1 cellular context compared by ENCODE assay signal in the genomic region with DNA sequence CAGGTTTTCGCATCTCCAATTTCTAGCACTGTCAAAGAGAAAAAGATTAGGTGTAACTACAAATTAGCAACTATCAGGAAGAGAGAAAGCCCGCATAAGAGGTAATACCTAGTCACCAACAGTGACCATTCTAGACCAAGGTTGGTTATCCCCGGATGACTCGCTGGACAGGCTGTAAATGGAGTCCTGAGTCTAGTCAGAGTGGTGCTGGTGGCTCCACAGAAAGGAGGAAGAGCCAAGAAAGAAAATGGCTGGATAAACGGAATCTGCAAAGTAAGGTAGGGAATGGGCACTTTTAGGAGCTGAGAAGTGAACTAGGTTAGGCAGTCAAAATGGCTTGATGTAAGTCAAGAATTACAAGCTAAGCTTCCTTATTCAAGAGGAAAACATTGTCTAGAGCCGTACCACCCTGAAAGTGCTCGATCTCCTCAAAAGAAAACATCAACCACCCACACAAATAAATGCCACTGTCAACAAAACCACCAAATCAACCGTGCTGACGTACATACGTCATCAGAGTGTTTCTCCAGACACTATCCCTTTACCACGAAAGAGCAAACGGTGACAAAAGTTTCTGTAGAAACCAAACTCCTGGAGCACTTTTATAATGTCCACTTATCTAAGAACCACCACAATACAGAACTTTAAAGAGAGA.
A peak's percentile ranks its signal among the peaks of the same experiment; 100 is the strongest.
TF ChIP-seq lines count a peak whose summit lies in the region.

No MANE protein-coding gene starts in this region.

TF ChIP-seq in K562, 482 proteins besides CTCF, POLR2A, EP300 and RAD21 (continued from another document and continues in another):
- TF ChIP-seq, protein P1, sequence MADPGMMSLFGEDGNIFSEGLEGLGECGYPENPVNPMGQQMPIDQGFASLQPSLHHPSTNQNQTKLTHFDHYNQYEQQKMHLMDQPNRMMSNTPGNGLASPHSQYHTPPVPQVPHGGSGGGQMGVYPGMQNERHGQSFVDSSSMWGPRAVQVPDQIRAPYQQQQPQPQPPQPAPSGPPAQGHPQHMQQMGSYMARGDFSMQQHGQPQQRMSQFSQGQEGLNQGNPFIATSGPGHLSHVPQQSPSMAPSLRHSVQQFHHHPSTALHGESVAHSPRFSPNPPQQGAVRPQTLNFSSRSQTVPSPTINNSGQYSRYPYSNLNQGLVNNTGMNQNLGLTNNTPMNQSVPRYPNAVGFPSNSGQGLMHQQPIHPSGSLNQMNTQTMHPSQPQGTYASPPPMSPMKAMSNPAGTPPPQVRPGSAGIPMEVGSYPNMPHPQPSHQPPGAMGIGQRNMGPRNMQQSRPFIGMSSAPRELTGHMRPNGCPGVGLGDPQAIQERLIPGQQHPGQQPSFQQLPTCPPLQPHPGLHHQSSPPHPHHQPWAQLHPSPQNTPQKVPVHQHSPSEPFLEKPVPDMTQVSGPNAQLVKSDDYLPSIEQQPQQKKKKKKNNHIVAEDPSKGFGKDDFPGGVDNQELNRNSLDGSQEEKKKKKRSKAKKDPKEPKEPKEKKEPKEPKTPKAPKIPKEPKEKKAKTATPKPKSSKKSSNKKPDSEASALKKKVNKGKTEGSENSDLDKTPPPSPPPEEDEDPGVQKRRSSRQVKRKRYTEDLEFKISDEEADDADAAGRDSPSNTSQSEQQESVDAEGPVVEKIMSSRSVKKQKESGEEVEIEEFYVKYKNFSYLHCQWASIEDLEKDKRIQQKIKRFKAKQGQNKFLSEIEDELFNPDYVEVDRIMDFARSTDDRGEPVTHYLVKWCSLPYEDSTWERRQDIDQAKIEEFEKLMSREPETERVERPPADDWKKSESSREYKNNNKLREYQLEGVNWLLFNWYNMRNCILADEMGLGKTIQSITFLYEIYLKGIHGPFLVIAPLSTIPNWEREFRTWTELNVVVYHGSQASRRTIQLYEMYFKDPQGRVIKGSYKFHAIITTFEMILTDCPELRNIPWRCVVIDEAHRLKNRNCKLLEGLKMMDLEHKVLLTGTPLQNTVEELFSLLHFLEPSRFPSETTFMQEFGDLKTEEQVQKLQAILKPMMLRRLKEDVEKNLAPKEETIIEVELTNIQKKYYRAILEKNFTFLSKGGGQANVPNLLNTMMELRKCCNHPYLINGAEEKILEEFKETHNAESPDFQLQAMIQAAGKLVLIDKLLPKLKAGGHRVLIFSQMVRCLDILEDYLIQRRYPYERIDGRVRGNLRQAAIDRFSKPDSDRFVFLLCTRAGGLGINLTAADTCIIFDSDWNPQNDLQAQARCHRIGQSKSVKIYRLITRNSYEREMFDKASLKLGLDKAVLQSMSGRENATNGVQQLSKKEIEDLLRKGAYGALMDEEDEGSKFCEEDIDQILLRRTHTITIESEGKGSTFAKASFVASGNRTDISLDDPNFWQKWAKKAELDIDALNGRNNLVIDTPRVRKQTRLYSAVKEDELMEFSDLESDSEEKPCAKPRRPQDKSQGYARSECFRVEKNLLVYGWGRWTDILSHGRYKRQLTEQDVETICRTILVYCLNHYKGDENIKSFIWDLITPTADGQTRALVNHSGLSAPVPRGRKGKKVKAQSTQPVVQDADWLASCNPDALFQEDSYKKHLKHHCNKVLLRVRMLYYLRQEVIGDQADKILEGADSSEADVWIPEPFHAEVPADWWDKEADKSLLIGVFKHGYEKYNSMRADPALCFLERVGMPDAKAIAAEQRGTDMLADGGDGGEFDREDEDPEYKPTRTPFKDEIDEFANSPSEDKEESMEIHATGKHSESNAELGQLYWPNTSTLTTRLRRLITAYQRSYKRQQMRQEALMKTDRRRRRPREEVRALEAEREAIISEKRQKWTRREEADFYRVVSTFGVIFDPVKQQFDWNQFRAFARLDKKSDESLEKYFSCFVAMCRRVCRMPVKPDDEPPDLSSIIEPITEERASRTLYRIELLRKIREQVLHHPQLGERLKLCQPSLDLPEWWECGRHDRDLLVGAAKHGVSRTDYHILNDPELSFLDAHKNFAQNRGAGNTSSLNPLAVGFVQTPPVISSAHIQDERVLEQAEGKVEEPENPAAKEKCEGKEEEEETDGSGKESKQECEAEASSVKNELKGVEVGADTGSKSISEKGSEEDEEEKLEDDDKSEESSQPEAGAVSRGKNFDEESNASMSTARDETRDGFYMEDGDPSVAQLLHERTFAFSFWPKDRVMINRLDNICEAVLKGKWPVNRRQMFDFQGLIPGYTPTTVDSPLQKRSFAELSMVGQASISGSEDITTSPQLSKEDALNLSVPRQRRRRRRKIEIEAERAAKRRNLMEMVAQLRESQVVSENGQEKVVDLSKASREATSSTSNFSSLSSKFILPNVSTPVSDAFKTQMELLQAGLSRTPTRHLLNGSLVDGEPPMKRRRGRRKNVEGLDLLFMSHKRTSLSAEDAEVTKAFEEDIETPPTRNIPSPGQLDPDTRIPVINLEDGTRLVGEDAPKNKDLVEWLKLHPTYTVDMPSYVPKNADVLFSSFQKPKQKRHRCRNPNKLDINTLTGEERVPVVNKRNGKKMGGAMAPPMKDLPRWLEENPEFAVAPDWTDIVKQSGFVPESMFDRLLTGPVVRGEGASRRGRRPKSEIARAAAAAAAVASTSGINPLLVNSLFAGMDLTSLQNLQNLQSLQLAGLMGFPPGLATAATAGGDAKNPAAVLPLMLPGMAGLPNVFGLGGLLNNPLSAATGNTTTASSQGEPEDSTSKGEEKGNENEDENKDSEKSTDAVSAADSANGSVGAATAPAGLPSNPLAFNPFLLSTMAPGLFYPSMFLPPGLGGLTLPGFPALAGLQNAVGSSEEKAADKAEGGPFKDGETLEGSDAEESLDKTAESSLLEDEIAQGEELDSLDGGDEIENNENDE (IDR thresholded peaks at IDR 0.05; ENCODE audit: low read depth, low read length): no peak
- TF ChIP-seq MTA3 (IDR thresholded peaks at IDR 0.05; ENCODE audit: borderline replicate concordance) (0 out of 2 replicates have a peak, but pooled peaks have one; percentile 16), CHD1 (IDR thresholded peaks at IDR 0.05; ENCODE audit: low read length) (peak; percentile 1), MEIS2 (IDR thresholded peaks at IDR 0.05; ENCODE audit: partially characterized antibody) (peak; percentile 11), ZNF212 (CRISPR knock-in tag; IDR thresholded peaks at IDR 0.05) (no peak), ZNF507 (tag; conservative IDR thresholded peaks at IDR 0.05) (no peak), POLR2H (tag; IDR thresholded peaks at IDR 0.05; ENCODE audit: low read depth) (0 out of 2 replicates have a peak, but pooled peaks have one; percentile 30), HDAC1 (IDR thresholded peaks at IDR 0.05) (no peak), ZFPM2 (CRISPR knock-in tag; IDR thresholded peaks at IDR 0.05) (no peak), YY1 (IDR thresholded peaks at IDR 0.05; ENCODE audit: borderline replicate concordance in 1 of 3, control insufficient read depth in 1 of 3, extremely low read depth in 1 of 3, insufficient read depth in 3 of 3, insufficient read length in 1 of 3, insufficient replicate concordance in 2 of 3, low read depth in 1 of 3, low read length in 2 of 3) (peak in 1 of 3 experiments; percentile 58), NFRKB (IDR thresholded peaks at IDR 0.05; ENCODE audit: low read depth) (no peak), CREB1 (IDR thresholded peaks at IDR 0.05) (no peak), CREB1 (CRISPR knock-in tag; IDR thresholded peaks at IDR 0.05) (0 out of 2 replicates have a peak, but pooled peaks have one; percentile 9), EGR1 (conservative IDR thresholded peaks at IDR 0.05) (peak; percentile 68), CREM (IDR thresholded peaks at IDR 0.05; ENCODE audit: low read depth) (peak; percentile 64), ZBTB17 (CRISPR knock-in tag; IDR thresholded peaks at IDR 0.05) (no peak)
- TF ChIP-seq, protein P2, sequence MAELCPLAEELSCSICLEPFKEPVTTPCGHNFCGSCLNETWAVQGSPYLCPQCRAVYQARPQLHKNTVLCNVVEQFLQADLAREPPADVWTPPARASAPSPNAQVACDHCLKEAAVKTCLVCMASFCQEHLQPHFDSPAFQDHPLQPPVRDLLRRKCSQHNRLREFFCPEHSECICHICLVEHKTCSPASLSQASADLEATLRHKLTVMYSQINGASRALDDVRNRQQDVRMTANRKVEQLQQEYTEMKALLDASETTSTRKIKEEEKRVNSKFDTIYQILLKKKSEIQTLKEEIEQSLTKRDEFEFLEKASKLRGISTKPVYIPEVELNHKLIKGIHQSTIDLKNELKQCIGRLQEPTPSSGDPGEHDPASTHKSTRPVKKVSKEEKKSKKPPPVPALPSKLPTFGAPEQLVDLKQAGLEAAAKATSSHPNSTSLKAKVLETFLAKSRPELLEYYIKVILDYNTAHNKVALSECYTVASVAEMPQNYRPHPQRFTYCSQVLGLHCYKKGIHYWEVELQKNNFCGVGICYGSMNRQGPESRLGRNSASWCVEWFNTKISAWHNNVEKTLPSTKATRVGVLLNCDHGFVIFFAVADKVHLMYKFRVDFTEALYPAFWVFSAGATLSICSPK (IDR thresholded peaks at IDR 0.05; ENCODE audit: borderline replicate concordance): no peak
- TF ChIP-seq, protein P3, sequence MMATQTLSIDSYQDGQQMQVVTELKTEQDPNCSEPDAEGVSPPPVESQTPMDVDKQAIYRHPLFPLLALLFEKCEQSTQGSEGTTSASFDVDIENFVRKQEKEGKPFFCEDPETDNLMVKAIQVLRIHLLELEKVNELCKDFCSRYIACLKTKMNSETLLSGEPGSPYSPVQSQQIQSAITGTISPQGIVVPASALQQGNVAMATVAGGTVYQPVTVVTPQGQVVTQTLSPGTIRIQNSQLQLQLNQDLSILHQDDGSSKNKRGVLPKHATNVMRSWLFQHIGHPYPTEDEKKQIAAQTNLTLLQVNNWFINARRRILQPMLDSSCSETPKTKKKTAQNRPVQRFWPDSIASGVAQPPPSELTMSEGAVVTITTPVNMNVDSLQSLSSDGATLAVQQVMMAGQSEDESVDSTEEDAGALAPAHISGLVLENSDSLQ (IDR thresholded peaks at IDR 0.05): peak; percentile 45; the same call in 1 of the 2 replicates
- TF ChIP-seq, protein P4, sequence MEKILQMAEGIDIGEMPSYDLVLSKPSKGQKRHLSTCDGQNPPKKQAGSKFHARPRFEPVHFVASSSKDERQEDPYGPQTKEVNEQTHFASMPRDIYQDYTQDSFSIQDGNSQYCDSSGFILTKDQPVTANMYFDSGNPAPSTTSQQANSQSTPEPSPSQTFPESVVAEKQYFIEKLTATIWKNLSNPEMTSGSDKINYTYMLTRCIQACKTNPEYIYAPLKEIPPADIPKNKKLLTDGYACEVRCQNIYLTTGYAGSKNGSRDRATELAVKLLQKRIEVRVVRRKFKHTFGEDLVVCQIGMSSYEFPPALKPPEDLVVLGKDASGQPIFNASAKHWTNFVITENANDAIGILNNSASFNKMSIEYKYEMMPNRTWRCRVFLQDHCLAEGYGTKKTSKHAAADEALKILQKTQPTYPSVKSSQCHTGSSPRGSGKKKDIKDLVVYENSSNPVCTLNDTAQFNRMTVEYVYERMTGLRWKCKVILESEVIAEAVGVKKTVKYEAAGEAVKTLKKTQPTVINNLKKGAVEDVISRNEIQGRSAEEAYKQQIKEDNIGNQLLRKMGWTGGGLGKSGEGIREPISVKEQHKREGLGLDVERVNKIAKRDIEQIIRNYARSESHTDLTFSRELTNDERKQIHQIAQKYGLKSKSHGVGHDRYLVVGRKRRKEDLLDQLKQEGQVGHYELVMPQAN (IDR thresholded peaks at IDR 0.05; ENCODE audit: borderline replicate concordance): peak; percentile 32; the same call in 1 of the 2 replicates
- TF ChIP-seq, protein P5, sequence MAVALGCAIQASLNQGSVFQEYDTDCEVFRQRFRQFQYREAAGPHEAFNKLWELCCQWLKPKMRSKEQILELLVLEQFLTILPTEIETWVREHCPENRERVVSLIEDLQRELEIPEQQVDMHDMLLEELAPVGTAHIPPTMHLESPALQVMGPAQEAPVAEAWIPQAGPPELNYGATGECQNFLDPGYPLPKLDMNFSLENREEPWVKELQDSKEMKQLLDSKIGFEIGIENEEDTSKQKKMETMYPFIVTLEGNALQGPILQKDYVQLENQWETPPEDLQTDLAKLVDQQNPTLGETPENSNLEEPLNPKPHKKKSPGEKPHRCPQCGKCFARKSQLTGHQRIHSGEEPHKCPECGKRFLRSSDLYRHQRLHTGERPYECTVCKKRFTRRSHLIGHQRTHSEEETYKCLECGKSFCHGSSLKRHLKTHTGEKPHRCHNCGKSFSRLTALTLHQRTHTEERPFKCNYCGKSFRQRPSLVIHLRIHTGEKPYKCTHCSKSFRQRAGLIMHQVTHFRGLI (CRISPR knock-in tag; IDR thresholded peaks at IDR 0.05): no peak
